In the genomic region with DNA sequence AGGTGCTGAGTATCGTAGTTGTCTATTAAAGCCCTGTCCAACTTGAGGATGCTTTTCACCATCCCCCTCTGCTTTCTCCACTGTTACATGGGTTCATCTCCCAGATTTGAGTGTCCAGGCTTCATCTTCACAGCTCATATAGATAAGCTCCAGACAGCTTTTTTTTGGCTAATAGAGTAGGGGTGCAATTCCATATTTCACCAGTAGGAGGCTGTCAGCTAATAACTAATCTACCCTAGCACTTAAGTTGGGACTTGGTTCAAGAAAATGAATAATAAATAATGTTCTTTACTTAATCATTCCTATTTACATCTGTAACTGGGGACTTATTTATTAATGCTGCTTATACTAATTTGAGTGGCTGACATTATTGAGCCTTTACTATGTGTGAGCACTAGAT, we compare ENCODE assay signal across 1 cellular context.
TF ChIP-seq lines count a peak whose summit lies in the region.

No MANE protein-coding gene starts in this region.

TF ChIP-seq in SK-N-SH treated with all-trans-retinoic acid at 6 μM for 48 hours, 23 proteins besides CTCF, POLR2A, EP300 and RAD21 (continued from another document):
- TF ChIP-seq, protein P1, sequence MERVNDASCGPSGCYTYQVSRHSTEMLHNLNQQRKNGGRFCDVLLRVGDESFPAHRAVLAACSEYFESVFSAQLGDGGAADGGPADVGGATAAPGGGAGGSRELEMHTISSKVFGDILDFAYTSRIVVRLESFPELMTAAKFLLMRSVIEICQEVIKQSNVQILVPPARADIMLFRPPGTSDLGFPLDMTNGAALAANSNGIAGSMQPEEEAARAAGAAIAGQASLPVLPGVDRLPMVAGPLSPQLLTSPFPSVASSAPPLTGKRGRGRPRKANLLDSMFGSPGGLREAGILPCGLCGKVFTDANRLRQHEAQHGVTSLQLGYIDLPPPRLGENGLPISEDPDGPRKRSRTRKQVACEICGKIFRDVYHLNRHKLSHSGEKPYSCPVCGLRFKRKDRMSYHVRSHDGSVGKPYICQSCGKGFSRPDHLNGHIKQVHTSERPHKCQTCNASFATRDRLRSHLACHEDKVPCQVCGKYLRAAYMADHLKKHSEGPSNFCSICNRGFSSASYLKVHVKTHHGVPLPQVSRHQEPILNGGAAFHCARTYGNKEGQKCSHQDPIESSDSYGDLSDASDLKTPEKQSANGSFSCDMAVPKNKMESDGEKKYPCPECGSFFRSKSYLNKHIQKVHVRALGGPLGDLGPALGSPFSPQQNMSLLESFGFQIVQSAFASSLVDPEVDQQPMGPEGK (CRISPR knock-in tag; IDR thresholded peaks at IDR 0.05; ENCODE audit: borderline replicate concordance) = no peak
TF ChIP-seq in SK-N-SH treated with all-trans-retinoic acid at 6 μM for 48 hours: peak in this region for 0.
